In the genomic region with DNA sequence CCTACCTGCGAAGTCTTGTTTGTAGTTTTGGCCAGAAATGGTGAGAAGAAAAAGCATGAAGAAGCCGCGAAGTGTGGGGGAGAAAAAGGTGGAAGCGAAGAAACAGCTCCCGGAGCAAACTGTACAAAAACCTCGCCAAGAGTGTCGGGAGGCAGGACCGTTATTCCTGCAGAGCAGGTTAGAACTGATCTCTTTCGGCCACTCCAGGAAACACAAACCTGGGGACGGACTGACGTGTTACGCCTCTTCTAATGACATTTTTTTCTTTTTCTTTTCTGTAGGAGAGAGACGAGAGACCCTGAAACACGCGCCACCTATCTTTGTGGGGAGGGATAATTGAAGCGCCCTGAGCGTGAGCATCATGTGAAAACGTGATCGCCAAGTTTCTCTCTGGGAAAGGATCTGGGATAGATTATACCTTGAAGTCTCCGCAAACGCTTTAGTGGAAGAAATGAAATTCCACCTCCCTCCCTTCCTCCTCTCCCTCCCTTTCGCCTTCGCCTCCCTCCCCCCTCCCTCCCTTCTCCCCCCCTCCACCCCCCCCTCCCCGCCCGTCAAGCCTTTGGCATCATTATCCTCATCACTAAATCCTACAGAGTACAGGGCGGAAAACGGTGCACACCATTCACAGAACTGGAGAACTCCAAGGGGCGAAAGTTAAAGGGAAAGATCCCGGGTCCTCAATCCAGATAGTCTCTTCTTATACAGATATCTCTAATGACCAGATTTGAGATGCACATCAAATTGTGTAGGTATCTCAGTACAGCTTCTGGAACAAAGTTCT, we compare ENCODE assay signal across 8 cellular contexts. TPM values are rescaled to one million over a fixed set of nuclear protein-coding genes. Genes with fewer than 3 reads are reported as not detected.
A peak's percentile ranks its signal among the peaks of the same experiment; 100 is the strongest.
DNase-seq lines count a peak whose midpoint lies in the region; ATAC-seq, FAIRE-seq and TF ChIP-seq lines count a peak whose summit lies in the region.

Gene ZEB2, minus strand, starts transcription at position 186 of the 784 bp plus-strand sequence. CDS start 2,769 bp downstream, outside the sequence.

- FAIRE-seq in kidney (lab: Jason Lieb, UNC), result no peak

- H3K4me3 ChIP-seq in GM23248 (peak within 1 kb of the TSS; percentile 87), Panc1 (ENCODE audit: low read depth in 2 of 2, low read length in 2 of 2) (peak within 1 kb of the TSS; percentile 20 to 27; a peak in 3 of 4 replicates), cardiac fibroblast (replicated peaks in 1 of 2; ENCODE audit: low read depth in 2 of 2, low read length in 2 of 2) (peak within 1 kb of the TSS; percentile 84), kidney (ENCODE audit: low read length in 2 of 2) (peak within 1 kb of the TSS; percentile 69 to 90), smooth muscle cell (peak within 1 kb of the TSS; percentile 82)

- H3K4me1 ChIP-seq in GM23248 (ENCODE audit: insufficient read depth) (peaks cover 26% of the 10 kb centered on the region), Panc1 (ENCODE audit: control insufficient read depth, insufficient read depth, low read length) (peaks cover 16% of the 10 kb centered on the region; the same call in 1 of the 2 replicates), kidney (ENCODE audit: control insufficient read depth in 1 of 2, insufficient read depth in 1 of 2, low read depth in 1 of 2, low read length in 2 of 2) (peaks cover 2 to 3% of the 10 kb centered on the region in 2 donors), smooth muscle cell (ENCODE audit: low read depth) (peaks cover 35% of the 10 kb centered on the region)

- H3K9ac ChIP-seq in GM23248 (peak within 1 kb of the TSS; percentile 99), kidney (ENCODE audit: low read length in 2 of 2) (peak within 1 kb of the TSS; percentile 80 to 99), smooth muscle cell (ENCODE audit: low read depth) (peak within 1 kb of the TSS; percentile 98)

- CTCF ChIA-PET in Panc1 (lab: Charles Lee), result no interaction called here

- BruUV-seq in Panc1 (replicated peaks; lab: Mats Ljungman, UMichigan), result no TSS peak

- H3K9me2 ChIP-seq in GM23248 (ENCODE audit: insufficient read depth), result no peaks in the 10 kb centered on the region

- H3K79me2 ChIP-seq in GM23248 (ENCODE audit: insufficient read depth), result peaks cover 41% of the 10 kb centered on the region
- peaks cover 67% of the 10 kb centered on the region for H3K79me2 ChIP-seq in smooth muscle cell (ENCODE audit: low read depth)

- H3K27ac ChIP-seq in GM23248 (peak within 1 kb of the TSS; percentile 52), Panc1 (ENCODE audit: low read length) (no peak within 1 kb of the TSS), kidney (ENCODE audit: low read depth in 2 of 2, low read length in 2 of 2) (peak within 1 kb of the TSS; percentile 82 to 97), smooth muscle cell (ENCODE audit: low read depth) (peak within 1 kb of the TSS; percentile 98)

- intact Hi-C loops in Panc1 (cut with micrococcal nuclease; ENCODE audit: unreplicated experiment) (no loop called here), kidney (cut with DNase I) (no loop called here)

- H2AFZ ChIP-seq in GM23248 (peak within 1 kb of the TSS; percentile 94), smooth muscle cell (ENCODE audit: low read depth) (peak within 1 kb of the TSS; percentile 42)

- H3K4me2 ChIP-seq in GM23248 (ENCODE audit: unreplicated experiment) (peak within 1 kb of the TSS; percentile 96), smooth muscle cell (peak within 1 kb of the TSS; percentile 91)

- TF ChIP-seq CTCF in AG09319 (IDR thresholded peaks at IDR 0.05; ENCODE audit: low read depth, low read length) (peak; percentile 86), Panc1 (IDR thresholded peaks at IDR 0.05) (peak; percentile 17; the same call in 1 of the 2 replicates), cardiac fibroblast (IDR thresholded peaks at IDR 0.05; ENCODE audit: low read depth, low read length) (peak; percentile 71), kidney (IDR thresholded peaks at IDR 0.05; ENCODE audit: borderline replicate concordance, extremely low read depth, insufficient read depth) (peak; percentile 41), smooth muscle cell (IDR thresholded peaks at IDR 0.05; ENCODE audit: borderline replicate concordance, insufficient read depth, poor library complexity, severe bottlenecking) (peak; percentile 52)

- in situ Hi-C loops in GM23248 (cut with MboI), result loop anchor here (10.0 kb wide), 2 partner anchors 575 to 1235 kb away; no protein-coding TSS in a partner anchor
- in situ Hi-C loops in Panc1 (cut with HindIII; ENCODE audit: low pct_unique_long_range_greater_than_20kb, low sequenced_read_pairs), result no loop called here

- ATAC-seq in Panc1 (no peak), HG03108 (IDR thresholded peaks at IDR 0.05; ENCODE audit: unreplicated experiment) (no peak), HG03135 (IDR thresholded peaks at IDR 0.05; ENCODE audit: unreplicated experiment) (no peak)

- H4K20me1 ChIP-seq in GM23248 (ENCODE audit: insufficient read depth), result no peaks in the 10 kb centered on the region
- H4K20me1 ChIP-seq in smooth muscle cell (ENCODE audit: low read depth), result peaks cover 4% of the 10 kb centered on the region

- POLR2A ChIA-PET in Panc1 (lab: Charles Lee), result no interaction called here

- WGBS in GM23248 (ENCODE audit: low coverage in 1 of 2, low lambda C conversion rate in 2 of 2, missing lambda C conversion rate in 2 of 2), 2 experiments, result 1 to 2% methylated on average over 21 to 29 of the region's 29 CpGs
- 2% methylated on average over 26 of the region's 29 CpGs for WGBS in smooth muscle cell (ENCODE audit: low lambda C conversion rate)

- H3K36me3 ChIP-seq in GM23248 (ENCODE audit: low read depth) (no peaks in the 10 kb centered on the region), Panc1 (ENCODE audit: control insufficient read depth, insufficient read depth, low read length) (no peaks in the 10 kb centered on the region), kidney (ENCODE audit: control insufficient read depth in 1 of 2, insufficient read depth in 2 of 2, low read length in 2 of 2) (no peaks in the 10 kb centered on the region), smooth muscle cell (ENCODE audit: low read depth) (no peaks in the 10 kb centered on the region)

- H3K9me3 ChIP-seq in GM23248 (ENCODE audit: low read depth) (no peaks in the 10 kb centered on the region), Panc1 (ENCODE audit: control insufficient read depth, insufficient read depth, low read depth, low read length) (no peaks in the 10 kb centered on the region), kidney (ENCODE audit: control insufficient read depth in 1 of 2, low read length in 2 of 2) (no peaks in the 10 kb centered on the region), smooth muscle cell (replicated peaks; ENCODE audit: low read depth) (no peaks in the 10 kb centered on the region)

- H3F3A ChIP-seq in GM23248 (ENCODE audit: insufficient read depth), result peaks cover 30% of the 10 kb centered on the region
- H3F3A ChIP-seq in smooth muscle cell (ENCODE audit: low read depth), result peaks cover 21% of the 10 kb centered on the region

- DNase-seq in AG09319 (ENCODE audit: extremely low read depth, low read depth), result peak; percentile 84
- peak; percentile 92 for DNase-seq in GM23248
- no peak for DNase-seq in Panc1 (ENCODE audit: low read depth, low spot score)
- peak; percentile 81 to 96 for DNase-seq in cardiac fibroblast (ENCODE audit: low read depth in 2 of 2)
- peak; percentile 65 for DNase-seq in kidney
- no peak for DNase-seq in smooth muscle cell (lab: John Stamatoyannopoulos, UW; ENCODE audit: unreplicated experiment)

- H3K27me3 ChIP-seq in GM23248 (replicated peaks; ENCODE audit: insufficient read depth) (no peaks in the 10 kb centered on the region), Panc1 (ENCODE audit: control insufficient read depth, insufficient read depth, low read length) (peaks cover 49% of the 10 kb centered on the region), smooth muscle cell (ENCODE audit: low read depth) (no peaks in the 10 kb centered on the region)

RNA-seq across cellular contexts. Expression of gene ZEB2, which starts in this region (rescaled TPM):
- total RNA-seq in GM23248 (2014; rRNA removed; shearing (Covaris generic)), result 36.4 and 46.8 TPM in 2 replicates
- 25.6 and 26.2 TPM in 2 replicates for polyA plus RNA-seq in GM23248 (2016; fragmentation: Nextera tagmentation; extraction: Ambion mirVana)
- total RNA-seq in Panc1 (2021; ENCODE audit: unreplicated experiment), result 1.1 TPM
- 0.10 TPM for polyA plus RNA-seq in Panc1 (2012; ENCODE audit: insufficient read length)
- total RNA-seq in kidney, result 136 TPM
- 8.3 TPM for polyA plus RNA-seq in kidney (ENCODE audit: insufficient read depth, low read depth, low replicate concordance)
- 148 and 158 TPM in 2 replicates for total RNA-seq in smooth muscle cell
- 50.8 and 67.5 TPM in 2 replicates for polyA plus RNA-seq in smooth muscle cell

Comparison
In these comparisons a context has a peak if more than half of its experiments do, and no peak if none do; other contexts are left out.
1. RNA of gene ZEB2 (total RNA-seq): 148 to 158 TPM in smooth muscle cell, 136 TPM in kidney (single experiment) and 36.4 to 46.8 TPM in GM23248; 1.1 TPM in Panc1 (single experiment); every median in the first group is over 10 times any median in the second.
2. DNase-seq: peak in AG09319 (single experiment), GM23248 (single experiment), cardiac fibroblast (2 of 2) and kidney (single experiment); none in Panc1 (single experiment) and smooth muscle cell (single experiment).
3. CTCF ChIP-seq: peak in every context shown above with its lines; median percentile 86 in AG09319; 71 in cardiac fibroblast; 52 in smooth muscle cell; 41 in kidney; 17 in Panc1.
4. H3K4me3 ChIP-seq: peak in every context shown above with its lines; median percentile 87 in GM23248; 84 in cardiac fibroblast; 82 in smooth muscle cell; 80 in kidney; 24 in Panc1.
5. Peak in every context shown above with its lines, with median percentiles within 50 percentile points of each other: H3K9ac ChIP-seq.